27 cellular contexts compared by ENCODE assay signal in the genomic region with DNA sequence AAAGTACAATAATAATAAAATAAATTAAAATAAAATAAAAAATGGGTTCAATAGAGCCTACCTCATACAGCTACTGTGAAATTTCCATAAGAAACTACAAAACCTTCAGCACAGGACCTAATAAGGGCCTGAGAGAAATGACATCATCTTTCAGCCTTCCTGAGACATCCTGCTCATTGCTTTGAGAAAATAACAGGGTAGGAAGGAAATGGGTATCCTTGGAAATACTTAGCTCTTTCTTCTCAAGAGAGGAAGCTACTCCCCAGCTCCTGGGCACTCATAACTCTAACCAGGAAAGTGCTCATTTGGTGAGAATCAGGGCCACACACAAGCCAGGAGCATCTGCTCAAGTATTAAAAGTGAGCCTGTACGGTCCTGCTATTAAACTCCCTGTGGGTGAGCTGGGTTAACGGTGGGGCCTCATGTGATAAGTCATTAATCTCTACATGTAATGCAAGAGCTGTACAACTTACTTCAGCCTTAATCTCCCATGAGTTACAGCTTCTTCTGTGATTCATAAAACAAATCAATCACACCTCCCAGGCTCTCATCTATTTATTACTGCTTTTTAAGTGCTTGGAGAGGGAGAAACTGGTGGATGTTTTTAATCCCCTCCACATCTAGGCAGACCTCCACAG.
DNase-seq lines count a peak whose midpoint lies in the region; ATAC-seq, FAIRE-seq and TF ChIP-seq lines count a peak whose summit lies in the region.
"Had no signal": no experiment of that assay in that cellular context is flagged by ENCODE, and none has a peak within 500 bp of the region (broad histone marks: within the 10 kb centered on the region; RNA-seq: fewer than 3 reads in every experiment).

No MANE protein-coding gene starts in this region.

- no peaks in the 10 kb centered on the region for H3K36me3 ChIP-seq in RWPE2 (ENCODE audit: low read depth)
- H3K36me3 ChIP-seq in endothelial cell of umbilical vein (ENCODE audit: control insufficient read depth in 2 of 2, extremely low read depth in 1 of 2, insufficient read depth in 2 of 2, low read length in 2 of 2) = no peaks in the 10 kb centered on the region
- H3K36me3 ChIP-seq in neural cell (ENCODE audit: insufficient read depth, low read length) = no peaks in the 10 kb centered on the region
- no peaks in the 10 kb centered on the region for H3K36me3 ChIP-seq in left ventricle myocardium inferior
- H3K36me3 ChIP-seq in PC-3 (ENCODE audit: low read depth, low read length) = no peaks in the 10 kb centered on the region
- H3K36me3 ChIP-seq: HAP-1, Peyer's patch, SJCRH30 had no signal

- H3K9me3 Mint-ChIP-seq in immature natural killer cell = no peaks in the 10 kb centered on the region
- H3K9me3 Mint-ChIP-seq: GM23338 had no signal

- POLR2A ChIA-PET in endothelial cell of umbilical vein (lab: Charles Lee) (interaction anchor here (0.6 to 1.7 kb wide), 2 partner anchors 141 to 287 kb away, joined by 3 to 6 read pairs; partner anchors contain the start of gene MAFB), PC-3 (lab: Charles Lee; ENCODE audit: unreplicated experiment) (no interaction called here)

- no peak overlapping the region for H3K4me2 ChIP-seq in endothelial cell of umbilical vein (ENCODE audit: insufficient read depth, low read length)
- H3K4me2 ChIP-seq in neural cell (ENCODE audit: low read length) = no peak overlapping the region
- H3K4me2 ChIP-seq in PC-3 (ENCODE audit: low read length) = no peak overlapping the region
- H3K4me2 ChIP-seq: GM23338 had no signal

- TF ChIP-seq CTCF in RWPE2 (IDR thresholded peaks at IDR 0.05; ENCODE audit: poor library complexity, severe bottlenecking) (no peak), endothelial cell of umbilical vein (IDR thresholded peaks at IDR 0.05; ENCODE audit: extremely low read depth in 1 of 2, insufficient read depth in 1 of 2, low read depth in 1 of 2, low read length in 2 of 2) (no peak), neural cell (IDR thresholded peaks at IDR 0.05; ENCODE audit: poor library complexity, severe bottlenecking) (no peak), left ventricle myocardium inferior (IDR thresholded peaks at IDR 0.05; ENCODE audit: borderline replicate concordance) (no peak), PC-3 (conservative IDR thresholded peaks at IDR 0.05; ENCODE audit: low read depth, low read length) (no peak)

- TF ChIP-seq RAD21 in neural cell (conservative IDR thresholded peaks at IDR 0.05) = no peak

- no peaks in the 10 kb centered on the region for H3F3A ChIP-seq in neural cell (ENCODE audit: insufficient read depth, low read length, poor library complexity, severe bottlenecking)
- H3F3A ChIP-seq in PC-3 (ENCODE audit: low read length, unreplicated experiment) = no peaks in the 10 kb centered on the region

- DNase-seq in NCI-H2227 (lab: John Stamatoyannopoulos, UW; ENCODE audit: unreplicated experiment) = peak; percentile 59
- no peak for DNase-seq in RWPE2 (ENCODE audit: low spot score)
- DNase-seq in endothelial cell of umbilical vein (ENCODE audit: low read depth, low spot score) = peak; percentile 55
- no peak for DNase-seq in T1000 (lab: John Stamatoyannopoulos, UW)
- no peak for DNase-seq in left ventricle myocardium inferior
- DNase-seq in PC-3 = no peak
- DNase-seq in immature natural killer cell = no peak
- DNase-seq: AML-193; C1 segment of cervical spinal cord; Calu3; CD8-positive, alpha-beta memory T cell; DMS53; GDM1; Karpas-422; NCI-H1105 treated with DMSO at 0.1 percent for 48 hours; NCI-H1694; NCI-H2081; NCI-H2171; NCI-H446; NCI-H69; NK-92 treated with Interleukin-12 subunit alpha and Interleukin-12 subunit beta, amount 100 ng/mL, for 24 hours; Peyer's patch; SJCRH30 had no signal

- TF ChIP-seq POLR2A in endothelial cell of umbilical vein (IDR thresholded peaks at IDR 0.05; ENCODE audit: low read depth, low read length) = no peak

- BruUV-seq in endothelial cell of umbilical vein (replicated peaks; lab: Mats Ljungman, UMichigan) = no TSS peak
- BruUV-seq in PC-3 (replicated peaks; lab: Mats Ljungman, UMichigan) = no TSS peak

- peak; percentile 76 for FAIRE-seq in endothelial cell of umbilical vein (lab: Jason Lieb, UNC)
- FAIRE-seq: GM18507 had no signal

- H3K4me3 ChIP-seq in RWPE2 (ENCODE audit: severe bottlenecking) = no peak overlapping the region
- no peak overlapping the region for H3K4me3 ChIP-seq in endothelial cell of umbilical vein (replicated peaks in 1 of 3; ENCODE audit: insufficient read depth in 1 of 3, low read depth in 1 of 3, low read length in 3 of 3)
- no peak overlapping the region for H3K4me3 ChIP-seq in neural cell (ENCODE audit: low read length)
- no peak overlapping the region for H3K4me3 ChIP-seq in left ventricle myocardium inferior
- no peak overlapping the region for H3K4me3 ChIP-seq in PC-3 (ENCODE audit: low read length)
- H3K4me3 ChIP-seq: GM23338, HAP-1, Peyer's patch, SJCRH30 had no signal

- H3K27me3 Mint-ChIP-seq in immature natural killer cell (ENCODE audit: low read depth in 3 of 3) = peaks cover 3 to 11% (median 6%) of the 10 kb centered on the region in 3 donors

- CTCF ChIA-PET in endothelial cell of umbilical vein (lab: Charles Lee) (no interaction called here), PC-3 (lab: Charles Lee) (no interaction called here)

- intact Hi-C loops in endothelial cell of umbilical vein (cut with micrococcal nuclease) (no loop called here), left ventricle myocardium inferior (cut with micrococcal nuclease) (no loop called here), PC-3 (cut with micrococcal nuclease) (no loop called here)

- H3K4me1 Mint-ChIP-seq in immature natural killer cell = no peaks in the 10 kb centered on the region
- H3K4me1 Mint-ChIP-seq: CD8-positive, alpha-beta memory T cell; GM23338 had no signal

- H3K4me1 ChIP-seq in RWPE2 (ENCODE audit: insufficient read depth, poor library complexity, severe bottlenecking) = no peaks in the 10 kb centered on the region
- no peaks in the 10 kb centered on the region for H3K4me1 ChIP-seq in endothelial cell of umbilical vein (ENCODE audit: control insufficient read depth, extremely low read depth, insufficient read depth, low read length)
- no peaks in the 10 kb centered on the region for H3K4me1 ChIP-seq in left ventricle myocardium inferior
- no peaks in the 10 kb centered on the region for H3K4me1 ChIP-seq in PC-3 (ENCODE audit: insufficient read depth, low read length)
- H3K4me1 ChIP-seq: HAP-1, Peyer's patch, SJCRH30 had no signal

- H2AFZ ChIP-seq in endothelial cell of umbilical vein (ENCODE audit: low read depth, low read length) = no peak overlapping the region
- H2AFZ ChIP-seq in neural cell (ENCODE audit: low read depth, low read length) = no peak overlapping the region
- no peak overlapping the region for H2AFZ ChIP-seq in PC-3 (ENCODE audit: low read length)
- H2AFZ ChIP-seq: GM23338 had no signal

- H3K27ac ChIP-seq in RWPE2 (ENCODE audit: poor library complexity, severe bottlenecking) = no peak overlapping the region
- no peak overlapping the region for H3K27ac ChIP-seq in endothelial cell of umbilical vein (ENCODE audit: insufficient read depth, low read depth, low read length)
- peak overlapping the region; percentile 40 for H3K27ac ChIP-seq in neural cell (ENCODE audit: low read length)
- no peak overlapping the region for H3K27ac ChIP-seq in left ventricle myocardium inferior (replicated peaks)
- H3K27ac ChIP-seq in PC-3 (ENCODE audit: low read length) = no peak overlapping the region
- H3K27ac ChIP-seq: Peyer's patch, SJCRH30 had no signal

- no peaks in the 10 kb centered on the region for H4K20me1 ChIP-seq in endothelial cell of umbilical vein (replicated peaks; ENCODE audit: control insufficient read depth, extremely low read depth, insufficient read depth, low read length)
- H4K20me1 ChIP-seq in neural cell (ENCODE audit: insufficient read depth) = no peaks in the 10 kb centered on the region
- no peaks in the 10 kb centered on the region for H4K20me1 ChIP-seq in PC-3 (ENCODE audit: low read length)

- ATAC-seq in RWPE2 (ENCODE audit: low read depth) (peak; percentile 23; the same call in 1 of the 3 replicates), PC-3 (no peak)
- ATAC-seq: GM23338 had no signal

- H3K9me2 ChIP-seq in neural cell (ENCODE audit: insufficient read depth, low read length) (no peaks in the 10 kb centered on the region), PC-3 (replicated peaks; ENCODE audit: low read length) (no peaks in the 10 kb centered on the region)

- H3K27me3 ChIP-seq in RWPE2 (ENCODE audit: insufficient read depth, poor library complexity, severe bottlenecking) (no peaks in the 10 kb centered on the region), endothelial cell of umbilical vein (ENCODE audit: control insufficient read depth in 2 of 2, insufficient read depth in 2 of 2, low read length in 2 of 2) (no peaks in the 10 kb centered on the region), neural cell (ENCODE audit: insufficient read depth, low read depth, low read length) (no peaks in the 10 kb centered on the region), left ventricle myocardium inferior (ENCODE audit: low read depth) (peaks cover 26% of the 10 kb centered on the region), PC-3 (ENCODE audit: low read length) (no peaks in the 10 kb centered on the region)
- H3K27me3 ChIP-seq: Peyer's patch had no signal

- no peak overlapping the region for H3K27ac Mint-ChIP-seq in immature natural killer cell
- H3K27ac Mint-ChIP-seq: CD8-positive, alpha-beta memory T cell; GM23338 had no signal

- H3K9me1 ChIP-seq in endothelial cell of umbilical vein (replicated peaks; ENCODE audit: control insufficient read depth, extremely low read depth, insufficient read depth, low read length) = no peaks in the 10 kb centered on the region

- H3K9ac ChIP-seq in endothelial cell of umbilical vein (replicated peaks; ENCODE audit: extremely low read depth, insufficient read depth, low read length) (no peak overlapping the region), neural cell (ENCODE audit: low read length) (no peak overlapping the region), PC-3 (ENCODE audit: low read length) (no peak overlapping the region)

- TF ChIP-seq EP300 in neural cell (conservative IDR thresholded peaks at IDR 0.05; ENCODE audit: poor library complexity, severe bottlenecking) = no peak

- dilution Hi-C loops in endothelial cell of umbilical vein (cut with MboI; ENCODE audit: extremely low pct_ligation_motif_present, low sequenced_read_pairs) = no loop called here

- H3K9me3 ChIP-seq in RWPE2 (ENCODE audit: severe bottlenecking) = no peaks in the 10 kb centered on the region
- H3K9me3 ChIP-seq in endothelial cell of umbilical vein (replicated peaks; ENCODE audit: control insufficient read depth, insufficient read depth, low read length) = no peaks in the 10 kb centered on the region
- H3K9me3 ChIP-seq in neural cell (ENCODE audit: low read length) = no peaks in the 10 kb centered on the region
- H3K9me3 ChIP-seq in left ventricle myocardium inferior (replicated peaks) = no peaks in the 10 kb centered on the region
- 0 out of 2 replicates have a peak, but pooled peaks cover 5% of the 10 kb centered on the region for H3K9me3 ChIP-seq in PC-3 (ENCODE audit: low read length)
- H3K9me3 ChIP-seq: HAP-1, Peyer's patch, SJCRH30 had no signal

- H3K79me2 ChIP-seq in endothelial cell of umbilical vein (ENCODE audit: control insufficient read depth, insufficient read depth, low read length) (no peaks in the 10 kb centered on the region), neural cell (replicated peaks; ENCODE audit: insufficient read depth, low read length) (no peaks in the 10 kb centered on the region), PC-3 (ENCODE audit: low read length) (no peaks in the 10 kb centered on the region)

- H3K4me3 Mint-ChIP-seq in immature natural killer cell = no peak overlapping the region
- H3K4me3 Mint-ChIP-seq: CD8-positive, alpha-beta memory T cell; GM23338 had no signal

- H3K36me3 Mint-ChIP-seq in immature natural killer cell = no peaks in the 10 kb centered on the region
- H3K36me3 Mint-ChIP-seq: CD8-positive, alpha-beta memory T cell had no signal

Comparison
In these comparisons a context has a peak if more than half of its experiments do, and no peak if none do; other contexts are left out.
1. DNase-seq: peak in NCI-H2227 (single experiment) and endothelial cell of umbilical vein (single experiment); none in RWPE2 (single experiment), T1000 (single experiment), left ventricle myocardium inferior (single experiment), PC-3 (single experiment) and immature natural killer cell (0 of 3).